11 cellular contexts compared by ENCODE assay signal in the genomic region with DNA sequence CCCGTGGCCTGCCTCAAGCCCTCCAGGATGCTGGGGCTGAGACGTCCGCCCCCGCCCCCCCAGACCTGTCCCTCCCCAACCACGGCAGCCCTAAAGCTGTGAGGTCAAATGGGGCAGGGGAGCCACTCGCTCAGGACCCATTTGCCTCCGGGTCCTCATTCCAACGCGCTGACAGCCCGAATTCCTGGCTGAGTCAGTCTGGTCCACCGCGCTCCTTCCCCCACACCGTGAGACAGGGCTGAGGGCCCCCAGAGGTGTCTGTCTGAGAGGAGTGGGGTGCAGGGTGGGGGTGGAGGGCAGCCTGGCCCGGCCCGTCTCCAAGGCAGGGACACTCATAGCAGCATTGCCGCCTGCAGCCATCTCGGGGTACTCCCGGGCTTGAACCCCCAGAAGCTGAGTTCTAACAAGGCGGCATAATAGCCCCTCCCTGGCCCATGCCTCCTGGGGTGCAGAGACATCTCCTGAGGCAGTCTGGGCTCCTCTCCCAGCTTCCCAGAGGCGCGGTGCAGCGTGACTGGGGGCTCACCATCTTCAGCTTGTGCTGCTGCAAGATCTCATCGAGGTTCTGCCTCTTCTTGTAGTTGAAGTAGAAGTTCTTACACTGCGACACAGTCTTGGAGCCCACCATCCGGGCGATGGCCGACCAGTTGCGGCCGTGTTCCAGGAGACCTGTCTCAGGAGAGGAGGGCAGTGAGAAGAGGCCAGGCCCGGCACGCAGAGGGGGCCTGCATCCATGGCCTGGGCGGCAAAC.
DNase-seq lines count a peak whose midpoint lies in the region; ATAC-seq and TF ChIP-seq lines count a peak whose summit lies in the region.
"Had no signal": no experiment of that assay in that cellular context is flagged by ENCODE, and none has a peak within 500 bp of the region (broad histone marks: within the 10 kb centered on the region; RNA-seq: fewer than 3 reads in every experiment).

No MANE protein-coding gene starts in this region.

- no peaks in the 10 kb centered on the region for H3K9me3 Mint-ChIP-seq in activated naive CD8-positive, alpha-beta T cell treated with anti-CD3 and anti-CD28 coated beads, Interleukin-2, amount 50 U/mL, for 24 hours
- H3K9me3 Mint-ChIP-seq: activated T-cell treated with anti-CD3 and anti-CD28 coated beads, Interleukin-2, amount 50 U/mL, for 4 hours had no signal

- POLR2A ChIA-PET in PC-9 (lab: Charles Lee; ENCODE audit: unreplicated experiment), result interaction anchor here (0.6 to 0.7 kb wide), 2 partner anchors 8 to 68 kb away, joined by 3 to 5 read pairs; no protein-coding TSS in a partner anchor

- no peak overlapping the region for H2AFZ ChIP-seq in PC-9
- no peak overlapping the region for H2AFZ ChIP-seq in osteoblast (ENCODE audit: low read length)

- H3K79me2 ChIP-seq in PC-9 (ENCODE audit: low read depth), result peaks cover 90% of the 10 kb centered on the region
- H3K79me2 ChIP-seq in osteoblast (ENCODE audit: insufficient read depth, low read length), result peaks cover 78% of the 10 kb centered on the region

- peaks cover 16 to 49% (median 40%) of the 10 kb centered on the region in 11 experiments for H3K36me3 ChIP-seq in BLaER1 treated with 17β-estradiol and CSF1 and Interleukin-3, amounts not matched to agents 10 nM and 100 nM
- H3K36me3 ChIP-seq in PC-9 (ENCODE audit: low read depth) (peaks cover 22% of the 10 kb centered on the region), osteoblast (ENCODE audit: insufficient read depth, low read length) (peaks cover 29% of the 10 kb centered on the region)

- H3K36me3 Mint-ChIP-seq in activated naive CD8-positive, alpha-beta T cell treated with anti-CD3 and anti-CD28 coated beads, Interleukin-2, amount 50 U/mL, for 24 hours (ENCODE audit: low read depth), result peaks cover 3% of the 10 kb centered on the region

- H3K27ac ChIP-seq in BLaER1 treated with 17β-estradiol and CSF1 and Interleukin-3, amounts not matched to agents 10 nM and 100 nM, result peak overlapping the region in 4 of 11 experiments; percentile 16 to 73 (median 58); a peak in 4 of 22 replicates
- H3K27ac ChIP-seq in PC-9 (peak overlapping the region; percentile 79), dorsolateral prefrontal cortex (peak overlapping the region in 40 of 59 donors; percentile 3 to 98 (median 56)), osteoblast (ENCODE audit: low read depth, low read length) (peak overlapping the region; percentile 90)

- TF ChIP-seq CTCF in PC-9 (conservative IDR thresholded peaks at IDR 0.05) (no peak), dorsolateral prefrontal cortex (IDR thresholded peaks at IDR 0.05 in 54 of 56, conservative IDR thresholded peaks at IDR 0.05 in 2 of 56; ENCODE audit: low read depth in 1 of 56, partially characterized antibody in 56 of 56) (no peak), osteoblast (IDR thresholded peaks at IDR 0.05; ENCODE audit: extremely low read depth, low read depth, low read length) (no peak)

- H3F3A ChIP-seq in PC-9 (ENCODE audit: insufficient read depth, low read depth), result peaks cover 67% of the 10 kb centered on the region; the same call in 1 of the 2 replicates

- H3K9me2 ChIP-seq in PC-9 (ENCODE audit: insufficient read depth), result no peaks in the 10 kb centered on the region

- peak overlapping the region in 9 of 11 experiments; percentile 43 to 68 (median 60); a peak in 15 of 22 replicates for H3K9ac ChIP-seq in BLaER1 treated with 17β-estradiol and CSF1 and Interleukin-3, amounts not matched to agents 10 nM and 100 nM

- intact Hi-C loops in PC-9 (cut with micrococcal nuclease; ENCODE audit: unreplicated experiment) (loop anchor here (1.0 to 5.0 kb wide), 3 partner anchors 16 to 532 kb away; no protein-coding TSS in a partner anchor), dorsolateral prefrontal cortex (cut with DNase I) (loop anchor here in 1 of 2 donors (10.0 kb wide), 1 partner anchor 179 kb away; the partner anchor contains the start of gene NCOR2)

- no peak overlapping the region for H3K27ac Mint-ChIP-seq in activated naive CD8-positive, alpha-beta T cell treated with anti-CD3 and anti-CD28 coated beads, Interleukin-2, amount 50 U/mL, for 24 hours

- H3K4me1 Mint-ChIP-seq in activated naive CD8-positive, alpha-beta T cell treated with anti-CD3 and anti-CD28 coated beads, Interleukin-2, amount 50 U/mL, for 24 hours, result peaks cover 16% of the 10 kb centered on the region

- no peaks in the 10 kb centered on the region for H3K9me3 ChIP-seq in BLaER1 treated with 17β-estradiol and CSF1 and Interleukin-3, amounts not matched to agents 10 nM and 100 nM (replicated peaks in 1 of 11)
- H3K9me3 ChIP-seq in PC-9 (ENCODE audit: insufficient read depth, low read depth) (no peaks in the 10 kb centered on the region), osteoblast (ENCODE audit: low read depth, low read length) (no peaks in the 10 kb centered on the region)

- H3K4me1 ChIP-seq in BLaER1 treated with 17β-estradiol and CSF1 and Interleukin-3, amounts not matched to agents 10 nM and 100 nM, result peaks cover 91 to 99% (median 95%) of the 10 kb centered on the region in 10 experiments
- H3K4me1 ChIP-seq in PC-9 (replicated peaks; ENCODE audit: insufficient read depth) (peaks cover 64% of the 10 kb centered on the region), osteoblast (ENCODE audit: insufficient read depth, low read length) (peaks cover 73% of the 10 kb centered on the region)

- H3K27me3 ChIP-seq in BLaER1 treated with 17β-estradiol and CSF1 and Interleukin-3, amounts not matched to agents 10 nM and 100 nM, result no peaks in the 10 kb centered on the region
- H3K27me3 ChIP-seq in PC-9 (ENCODE audit: insufficient read depth, low read depth) (no peaks in the 10 kb centered on the region), dorsolateral prefrontal cortex (no peaks in the 10 kb centered on the region), osteoblast (ENCODE audit: insufficient read depth, low read length) (no peaks in the 10 kb centered on the region)

- H4K20me1 ChIP-seq in BLaER1 treated with 17β-estradiol and CSF1 and Interleukin-3, amounts not matched to agents 10 nM and 100 nM, result peaks cover 92 to 98% (median 97%) of the 10 kb centered on the region in 11 experiments
- peaks cover 21% of the 10 kb centered on the region for H4K20me1 ChIP-seq in PC-9 (ENCODE audit: insufficient read depth)
- H4K20me1 ChIP-seq in osteoblast (ENCODE audit: insufficient read depth, low read length), result peaks cover 52% of the 10 kb centered on the region

- H3K4me3 Mint-ChIP-seq in activated naive CD8-positive, alpha-beta T cell treated with anti-CD3 and anti-CD28 coated beads, Interleukin-2, amount 50 U/mL, for 24 hours, result no peak overlapping the region
- H3K4me3 Mint-ChIP-seq: activated T-cell treated with anti-CD3 and anti-CD28 coated beads, Interleukin-2, amount 50 U/mL, for 4 hours had no signal

- ATAC-seq in HG03432 (IDR thresholded peaks at IDR 0.05; ENCODE audit: unreplicated experiment) (no peak), GM18519 (IDR thresholded peaks at IDR 0.05; ENCODE audit: low FRiP score, unreplicated experiment) (no peak), HG02970 (IDR thresholded peaks at IDR 0.05; ENCODE audit: low FRiP score, unreplicated experiment) (no peak)
- no peak for ATAC-seq in activated naive CD8-positive, alpha-beta T cell treated with anti-CD3 and anti-CD28 coated beads, Interleukin-2, amount 50 U/mL, for 24 hours
- ATAC-seq: activated T-cell treated with anti-CD3 and anti-CD28 coated beads, Interleukin-2, amount 50 U/mL, for 4 hours had no signal

- H3K4me3 ChIP-seq in BLaER1 treated with 17β-estradiol and CSF1 and Interleukin-3, amounts not matched to agents 10 nM and 100 nM, result peak overlapping the region in 5 of 10 experiments; percentile 10 to 58 (median 47); a peak in 3 of 20 replicates
- peak overlapping the region; percentile 98 for H3K4me3 ChIP-seq in PC-9
- H3K4me3 ChIP-seq in dorsolateral prefrontal cortex, result peak overlapping the region in 9 of 59 donors; percentile 15 to 75 (median 66)
- peak overlapping the region; percentile 35 for H3K4me3 ChIP-seq in osteoblast (ENCODE audit: insufficient read depth, low read length)

- DNase-seq in PC-9 (peak; percentile 88 to 94), dorsolateral prefrontal cortex (no peak), osteoblast (ENCODE audit: insufficient read length, low spot score, missing footprints) (peak; percentile 95)
- no peak for DNase-seq in activated naive CD8-positive, alpha-beta T cell treated with anti-CD3 and anti-CD28 coated beads, Interleukin-2, amount 50 U/mL, for 24 hours
- DNase-seq: activated T-cell treated with anti-CD3 and anti-CD28 coated beads, Interleukin-2, amount 50 U/mL, for 4 hours; NCI-H510A treated with DMSO at 0.1 percent for 48 hours; retina had no signal

- no peaks in the 10 kb centered on the region for H3K27me3 Mint-ChIP-seq in activated naive CD8-positive, alpha-beta T cell treated with anti-CD3 and anti-CD28 coated beads, Interleukin-2, amount 50 U/mL, for 24 hours

- TSS peak; percentile 7 for BruUV-seq in PC-9 (replicated peaks; lab: Mats Ljungman, UMichigan)

- peak overlapping the region; percentile 86 to 100 (median 96) for H3K4me2 ChIP-seq in BLaER1 treated with 17β-estradiol and CSF1 and Interleukin-3, amounts not matched to agents 10 nM and 100 nM
- H3K4me2 ChIP-seq in PC-9 (peak overlapping the region; percentile 100), osteoblast (ENCODE audit: insufficient read depth, low read length) (peak overlapping the region; percentile 96)

- CTCF ChIA-PET in PC-9 (lab: Charles Lee), result no interaction called here

Comparison
In these comparisons a context has a peak if more than half of its experiments do, and no peak if none do; other contexts are left out.
1. DNase-seq: peak in PC-9 (2 of 2) and osteoblast (single experiment); none in dorsolateral prefrontal cortex (0 of 10) and activated naive CD8-positive, alpha-beta T cell treated with anti-CD3 and anti-CD28 coated beads, Interleukin-2, amount 50 U/mL, for 24 hours (single experiment).
2. Peak in every context shown above with its lines, with median percentiles within 50 percentile points of each other: H3K4me2 ChIP-seq.